Comparison of ENCODE assay signal across 15 cellular contexts in the genomic region with DNA sequence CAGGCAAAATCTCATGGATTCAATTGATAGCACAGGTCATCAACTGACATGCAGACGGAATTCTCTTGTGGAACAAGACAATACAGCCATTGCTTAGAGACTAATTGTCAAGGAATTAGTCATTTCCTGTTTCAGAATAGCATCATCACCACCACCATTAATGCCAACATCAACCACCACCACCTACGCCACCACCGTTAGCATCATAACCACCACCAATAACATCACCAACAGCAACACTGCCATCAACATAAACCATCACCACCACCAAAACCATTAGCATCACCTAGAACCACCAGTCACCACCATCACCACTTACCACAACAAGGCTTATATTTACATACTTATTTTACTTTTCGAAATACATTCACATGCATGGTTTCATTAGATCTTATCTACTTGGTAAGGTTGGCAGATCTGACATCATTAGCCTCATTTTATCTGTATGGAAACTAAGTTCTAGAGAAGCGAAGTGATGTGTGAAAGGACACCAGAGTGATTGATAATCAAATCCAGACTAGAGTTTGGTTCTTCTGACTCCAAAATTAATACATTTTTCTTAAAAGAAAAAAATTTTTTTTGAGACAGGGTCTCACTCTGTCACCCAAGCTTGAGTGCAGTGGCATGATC. TPM values are rescaled to one million over a fixed set of nuclear protein-coding genes. Genes with fewer than 3 reads are reported as not detected.
DNase-seq lines count a peak whose midpoint lies in the region; ATAC-seq, FAIRE-seq and TF ChIP-seq lines count a peak whose summit lies in the region.
"Not testable (repeated sequence)": the region's sequence is repeated elsewhere in the genome, so short reads cannot be mapped to it uniquely, and the experiment has no call there.
"Had no signal": no experiment of that assay in that cellular context is flagged by ENCODE, and none has a peak within 500 bp of the region (broad histone marks: within the 10 kb centered on the region; RNA-seq: fewer than 3 reads in every experiment).

No MANE protein-coding gene starts in this region.

- not testable (repeated sequence) for H3K79me2 ChIP-seq in GM12878 (ENCODE audit: control insufficient read depth, insufficient read depth, low read length)

- H3K9ac ChIP-seq in GM12878 (ENCODE audit: control insufficient read depth, insufficient read depth, low read length): not testable (repeated sequence)

- FAIRE-seq in GM12878 (lab: Jason Lieb, UNC): not testable (repeated sequence)

- not testable (repeated sequence) for H3K27me3 Mint-ChIP-seq in CD8-positive, alpha-beta T cell (ENCODE audit: low read depth); T-helper 17 cell; activated CD8-positive, alpha-beta T cell treated with anti-CD3 and anti-CD28 coated beads, Interleukin-2, amount 10 ng/mL, durations not matched to agents 7 days and 5 days (ENCODE audit: low read depth); activated T-helper 17 cell treated with anti-CD3 and anti-CD28 coated beads, Interleukin-2, amount 50 U/mL, for 72 hours; natural killer cell (ENCODE audit: low read depth in 2 of 2)

- H3K4me2 ChIP-seq in GM12878 (ENCODE audit: control insufficient read depth, insufficient read depth): not testable (repeated sequence)

- RAD21 ChIA-PET in GM12878 (lab: Charles Lee; ENCODE audit: unreplicated experiment): not testable (repeated sequence)

- WGBS in GM12878 (ENCODE audit: insufficient coverage, insufficient replicate concordance, low lambda C conversion rate, missing lambda C conversion rate): no CpG with 5 or more reads among the region's 5 CpGs

- not testable (repeated sequence) for BruUV-seq in GM12878 (replicated peaks; lab: Mats Ljungman, UMichigan)

- CTCF ChIA-PET in CD8-positive, alpha-beta T cell (lab: Charles Lee); activated CD8-positive, alpha-beta T cell treated with anti-CD3 and anti-CD28 coated beads, Interleukin-2, amount 10 ng/mL, durations not matched to agents 7 days and 5 days (lab: Charles Lee); GM12878 (lab: Yijun Ruan, JAX): not testable (repeated sequence)

- peak; percentile 23 for ATAC-seq in CD8-positive, alpha-beta T cell
- ATAC-seq in T-helper 17 cell (peak; percentile 47), GM12878 (peak; percentile 59), natural killer cell (peak; percentile 49 to 79 (median 62))
- peak; percentile 19 for ATAC-seq in activated CD8-positive, alpha-beta T cell treated with anti-CD3 and anti-CD28 coated beads, Interleukin-2, amount 10 ng/mL, durations not matched to agents 7 days and 5 days
- peak; percentile 95 for ATAC-seq in activated T-helper 17 cell treated with anti-CD3 and anti-CD28 coated beads, Interleukin-2, amount 50 U/mL, for 72 hours (replicated peaks)
- ATAC-seq in stimulated activated naive CD8-positive, alpha-beta T cell treated with anti-CD3 and anti-CD28 coated beads, Interleukin-15, Interleukin-2, amounts not matched to agents 100 U/mL and 50 U/mL, for 24 hours: peak; percentile 76

- not testable (repeated sequence) for H3K4me3 ChIP-seq in CD8-positive, alpha-beta T cell (ENCODE audit: low read depth, low read length); GM12878

- not testable (repeated sequence) for TF ChIP-seq POLR2A in GM12878 (IDR thresholded peaks at IDR 0.05; ENCODE audit: low read depth, low read length)

- not testable (repeated sequence) for TF ChIP-seq EP300 in GM12878 (IDR thresholded peaks at IDR 0.05; ENCODE audit: borderline replicate concordance in 1 of 2, control insufficient read depth in 1 of 2, low read depth in 2 of 2, low read length in 2 of 2)

- H3K36me3 Mint-ChIP-seq in CD8-positive, alpha-beta T cell; T-helper 17 cell (ENCODE audit: low read depth); activated CD8-positive, alpha-beta T cell treated with anti-CD3 and anti-CD28 coated beads, Interleukin-2, amount 10 ng/mL, durations not matched to agents 7 days and 5 days (ENCODE audit: low read depth); activated T-helper 17 cell treated with anti-CD3 and anti-CD28 coated beads, Interleukin-2, amount 50 U/mL, for 72 hours (ENCODE audit: low read depth); natural killer cell: not testable (repeated sequence)

- intact Hi-C loops in CD8-positive, alpha-beta T cell (cut with DNase I, micrococcal nuclease); GM12878 (cut with micrococcal nuclease; ENCODE audit: unreplicated experiment); natural killer cell (cut with micrococcal nuclease): not testable (repeated sequence)

- in situ Hi-C loops in GM12878 (cut with MboI): not testable (repeated sequence)

- not testable (repeated sequence) for H3K4me1 Mint-ChIP-seq in CD8-positive, alpha-beta T cell (ENCODE audit: low read depth); T-helper 17 cell; activated CD8-positive, alpha-beta T cell treated with anti-CD3 and anti-CD28 coated beads, Interleukin-2, amount 10 ng/mL, durations not matched to agents 7 days and 5 days (ENCODE audit: low read depth); activated T-helper 17 cell treated with anti-CD3 and anti-CD28 coated beads, Interleukin-2, amount 50 U/mL, for 72 hours; natural killer cell

- SMC1A ChIA-PET in GM12878 (lab: Charles Lee; ENCODE audit: uncharacterized antibody, unreplicated experiment): not testable (repeated sequence)

- not testable (repeated sequence) for H3K4me3 Mint-ChIP-seq in CD8-positive, alpha-beta T cell; T-helper 17 cell; activated CD8-positive, alpha-beta T cell treated with anti-CD3 and anti-CD28 coated beads, Interleukin-2, amount 10 ng/mL, durations not matched to agents 7 days and 5 days; activated T-helper 17 cell treated with anti-CD3 and anti-CD28 coated beads, Interleukin-2, amount 50 U/mL, for 72 hours; natural killer cell

- H3K9me3 ChIP-seq in CD8-positive, alpha-beta T cell (ENCODE audit: low read length); T-helper 17 cell (ENCODE audit: control insufficient read depth, low read length, poor library complexity, severe bottlenecking); GM12878 (replicated peaks; ENCODE audit: control insufficient read depth, insufficient read depth, low read length): not testable (repeated sequence)

- H2AFZ ChIP-seq in GM12878 (ENCODE audit: control insufficient read depth, low read depth, low read length): not testable (repeated sequence)

- H3K27ac Mint-ChIP-seq in CD8-positive, alpha-beta T cell; T-helper 17 cell; activated CD8-positive, alpha-beta T cell treated with anti-CD3 and anti-CD28 coated beads, Interleukin-2, amount 10 ng/mL, durations not matched to agents 7 days and 5 days; activated T-helper 17 cell treated with anti-CD3 and anti-CD28 coated beads, Interleukin-2, amount 50 U/mL, for 72 hours; natural killer cell: not testable (repeated sequence)

- not testable (repeated sequence) for TF ChIP-seq CTCF in CD8-positive, alpha-beta T cell (IDR thresholded peaks at IDR 0.05); GM12878 (IDR thresholded peaks at IDR 0.05 in 2 of 3, conservative IDR thresholded peaks at IDR 0.05 in 1 of 3; ENCODE audit: control insufficient read depth in 2 of 3, extremely low read depth in 1 of 3, insufficient read depth in 1 of 3, low read depth in 3 of 3, low read length in 3 of 3); natural killer cell (IDR thresholded peaks at IDR 0.05)

- POLR2A ChIA-PET in CD8-positive, alpha-beta T cell (lab: Charles Lee); activated CD8-positive, alpha-beta T cell treated with anti-CD3 and anti-CD28 coated beads, Interleukin-2, amount 10 ng/mL, durations not matched to agents 7 days and 5 days (lab: Charles Lee); GM12878 (lab: Charles Lee): not testable (repeated sequence)

- H3K36me3 ChIP-seq in CD8-positive, alpha-beta T cell (ENCODE audit: insufficient read depth, low read length); GM12878 (ENCODE audit: control insufficient read depth in 2 of 2, insufficient read depth in 2 of 2, low read length in 1 of 2): not testable (repeated sequence)

- not testable (repeated sequence) for H3K27ac ChIP-seq in CD8-positive, alpha-beta T cell (ENCODE audit: low read depth, low read length); GM12878 (ENCODE audit: control insufficient read depth, insufficient read depth)

- H3K27me3 ChIP-seq in CD8-positive, alpha-beta T cell (ENCODE audit: insufficient read depth, low read length); GM12878 (replicated peaks in 1 of 2; ENCODE audit: control insufficient read depth in 2 of 2, insufficient read depth in 2 of 2, low read length in 1 of 2): not testable (repeated sequence)

- H4K20me1 ChIP-seq in GM12878 (ENCODE audit: control insufficient read depth, insufficient read depth): not testable (repeated sequence)

- TF ChIP-seq RAD21 in GM12878 (IDR thresholded peaks at IDR 0.05; ENCODE audit: insufficient read depth, low read depth, low read length): not testable (repeated sequence)

- DNase-seq in CD8-positive, alpha-beta T cell; T-helper 17 cell; activated CD8-positive, alpha-beta T cell treated with anti-CD3 and anti-CD28 coated beads, Interleukin-2, amount 10 ng/mL, durations not matched to agents 7 days and 5 days; GM12878 (ENCODE audit: low read depth, low spot score); natural killer cell; stimulated activated naive CD8-positive, alpha-beta T cell treated with anti-CD3 and anti-CD28 coated beads, Interleukin-15, Interleukin-2, amounts not matched to agents 100 U/mL and 50 U/mL, for 24 hours: not testable (repeated sequence)

- H3K4me1 ChIP-seq in CD8-positive, alpha-beta T cell (ENCODE audit: insufficient read depth, low read length); GM12878 (ENCODE audit: control insufficient read depth, insufficient read depth, low read length): not testable (repeated sequence)

- not testable (repeated sequence) for H3K9me3 Mint-ChIP-seq in CD8-positive, alpha-beta T cell; activated CD8-positive, alpha-beta T cell treated with anti-CD3 and anti-CD28 coated beads, Interleukin-2, amount 10 ng/mL, durations not matched to agents 7 days and 5 days (ENCODE audit: insufficient read depth); activated T-helper 17 cell treated with anti-CD3 and anti-CD28 coated beads, Interleukin-2, amount 50 U/mL, for 72 hours; natural killer cell

RNA-seq across cellular contexts. Expression of gene SMIM34, which starts 6.2 kb away (rescaled TPM):
- total RNA-seq in CD8-positive, alpha-beta T cell: not detected
- total RNA-seq in T-helper 17 cell: not detected
- total RNA-seq in activated CD8-positive, alpha-beta T cell treated with anti-CD3 and anti-CD28 coated beads, Interleukin-2, amount 10 ng/mL, durations not matched to agents 7 days and 5 days: not detected
- total RNA-seq in activated T-helper 17 cell treated with anti-CD3 and anti-CD28 coated beads, Interleukin-2, amount 50 U/mL, for 72 hours: not detected
- total RNA-seq in GM12878 (2013; cell fraction: nucleolus; rRNA removed): not detected in 2 replicates
- total RNA-seq in GM12878 (2014; rRNA removed): not detected in 2 replicates
- total RNA-seq in GM12878 (2014; rRNA removed; fragmentation: Illumina TruSeq; extraction: Trizol): not detected in 2 replicates
- not detected in 2 replicates for total RNA-seq in GM12878 (2021)
- polyA plus RNA-seq in GM12878 (2011; ENCODE audit: low read depth): not detected
- not detected in 2 replicates for polyA plus RNA-seq in GM12878 (2011; rRNA removed)
- polyA plus RNA-seq in GM12878 (2011; cell fraction: cytosol; rRNA removed): not detected in 2 replicates
- not detected in 2 replicates for polyA plus RNA-seq in GM12878 (2011; cell fraction: nucleus; rRNA removed)
- not detected in 2 replicates for polyA plus RNA-seq in GM12878 (2012)
- not detected in 2 replicates for polyA plus RNA-seq in GM12878 (2014; fragmentation: Illumina TruSeq; extraction: Trizol)
- not detected for polyA plus RNA-seq in GM12878 (2014; fragmentation: Nextera tagmentation; extraction: Ambion mirVana)
- not detected in 2 replicates for polyA plus RNA-seq in GM12878 (2014; rRNA removed)
- polyA plus RNA-seq in GM12878 (2016; fragmentation: Nextera tagmentation; extraction: Ambion mirVana): not detected
- polyA minus RNA-seq in GM12878 (2011; rRNA and poly(A)+ RNA removed): not detected in 2 replicates
- polyA minus RNA-seq in GM12878 (2011; cell fraction: cytosol; rRNA and poly(A)+ RNA removed): not detected in 2 replicates
- polyA minus RNA-seq in GM12878 (2011; cell fraction: nucleus; rRNA and poly(A)+ RNA removed): not detected in 2 replicates
- total RNA-seq in natural killer cell: not detected
- total RNA-seq: CD4-positive, alpha-beta T cell; Daoy; H1; H9; HepG2 had no signal
- polyA plus RNA-seq: A549, BJ, H1, HepG2, IgD-negative memory B cell had no signal

RNA-seq across cellular contexts. Expression of gene SMIM11, which starts 42.3 kb away (rescaled TPM):
- 1 to 10 TPM; 1.7 to 2.9 TPM for total RNA-seq in CD8-positive, alpha-beta T cell
- total RNA-seq in T-helper 17 cell (1 to 10 TPM in 1 of 2 donors, under 1 TPM in 1; 0.90 to 4.3 TPM), GM12878 (2014; rRNA removed) (19.3 and 21.8 TPM in 2 replicates), GM12878 (2014; rRNA removed; fragmentation: Illumina TruSeq; extraction: Trizol) (4.8 and 8.2 TPM in 2 replicates), GM12878 (2021) (10.2 and 11.7 TPM in 2 replicates), natural killer cell (10 to 100 TPM in 1 of 3 donors, 1 to 10 TPM in 2; 1.0 to 16.3 (median 1.5) TPM)
- total RNA-seq in activated CD8-positive, alpha-beta T cell treated with anti-CD3 and anti-CD28 coated beads, Interleukin-2, amount 10 ng/mL, durations not matched to agents 7 days and 5 days: 1 to 10 TPM; 2.5 to 2.7 TPM
- 10 to 100 TPM in 1 of 2 donors, 1 to 10 TPM in 1; 4.4 to 20.0 TPM for total RNA-seq in activated T-helper 17 cell treated with anti-CD3 and anti-CD28 coated beads, Interleukin-2, amount 50 U/mL, for 72 hours
- total RNA-seq in GM12878 (2013; cell fraction: nucleolus; rRNA removed): 11.8 and 23.6 TPM in 2 replicates
- polyA plus RNA-seq in GM12878 (2011; ENCODE audit: low read depth): 0.39 TPM
- polyA plus RNA-seq in GM12878 (2011; rRNA removed) (4.2 and 5.4 TPM in 2 replicates), GM12878 (2014; fragmentation: Illumina TruSeq; extraction: Trizol) (22.3 and 26.3 TPM in 2 replicates), GM12878 (2014; fragmentation: Nextera tagmentation; extraction: Ambion mirVana) (10 to 100 TPM; 35.7 to 43.1 TPM), GM12878 (2014; rRNA removed) (23.3 and 26.4 TPM in 2 replicates), GM12878 (2016; fragmentation: Nextera tagmentation; extraction: Ambion mirVana) (1 to 10 TPM; 6.0 to 6.9 TPM)
- polyA plus RNA-seq in GM12878 (2011; cell fraction: cytosol; rRNA removed): 2.8 and 3.7 TPM in 2 replicates
- polyA plus RNA-seq in GM12878 (2011; cell fraction: nucleus; rRNA removed): 3.5 and 3.9 TPM in 2 replicates
- 3.5 and 4.5 TPM in 2 replicates for polyA plus RNA-seq in GM12878 (2012)
- 2.6 and 2.8 TPM in 2 replicates for polyA minus RNA-seq in GM12878 (2011; rRNA and poly(A)+ RNA removed)
- polyA minus RNA-seq in GM12878 (2011; cell fraction: cytosol; rRNA and poly(A)+ RNA removed): 0.67 TPM in 1 of 2 replicates, not detected in the other
- 2.1 and 3.5 TPM in 2 replicates for polyA minus RNA-seq in GM12878 (2011; cell fraction: nucleus; rRNA and poly(A)+ RNA removed)

RNA-seq across cellular contexts. Expression of gene KCNE2, which starts 53.8 kb away (rescaled TPM):
- total RNA-seq in CD8-positive, alpha-beta T cell: not detected
- total RNA-seq in T-helper 17 cell (not detected), GM12878 (2014; rRNA removed) (not detected in 2 replicates), GM12878 (2014; rRNA removed; fragmentation: Illumina TruSeq; extraction: Trizol) (not detected in 2 replicates), GM12878 (2021) (not detected in 2 replicates), natural killer cell (under 1 TPM in 1 of 3 donors, not detected in 2; 0.60 TPM)
- not detected for total RNA-seq in activated CD8-positive, alpha-beta T cell treated with anti-CD3 and anti-CD28 coated beads, Interleukin-2, amount 10 ng/mL, durations not matched to agents 7 days and 5 days
- total RNA-seq in activated T-helper 17 cell treated with anti-CD3 and anti-CD28 coated beads, Interleukin-2, amount 50 U/mL, for 72 hours: not detected
- total RNA-seq in GM12878 (2013; cell fraction: nucleolus; rRNA removed): not detected in 2 replicates
- not detected for polyA plus RNA-seq in GM12878 (2011; ENCODE audit: low read depth)
- polyA plus RNA-seq in GM12878 (2011; rRNA removed) (not detected in 2 replicates), GM12878 (2014; fragmentation: Illumina TruSeq; extraction: Trizol) (not detected in 2 replicates), GM12878 (2014; fragmentation: Nextera tagmentation; extraction: Ambion mirVana) (not detected), GM12878 (2014; rRNA removed) (not detected in 2 replicates), GM12878 (2016; fragmentation: Nextera tagmentation; extraction: Ambion mirVana) (not detected)
- polyA plus RNA-seq in GM12878 (2011; cell fraction: cytosol; rRNA removed): not detected in 2 replicates
- not detected in 2 replicates for polyA plus RNA-seq in GM12878 (2011; cell fraction: nucleus; rRNA removed)
- polyA plus RNA-seq in GM12878 (2012): not detected in 2 replicates
- not detected in 2 replicates for polyA minus RNA-seq in GM12878 (2011; rRNA and poly(A)+ RNA removed)
- not detected in 2 replicates for polyA minus RNA-seq in GM12878 (2011; cell fraction: cytosol; rRNA and poly(A)+ RNA removed)
- not detected in 2 replicates for polyA minus RNA-seq in GM12878 (2011; cell fraction: nucleus; rRNA and poly(A)+ RNA removed)
- total RNA-seq: CD4-positive, alpha-beta T cell; Daoy; H9; HepG2 had no signal
- polyA plus RNA-seq: A549, BJ, HepG2, IgD-negative memory B cell had no signal

Comparison
In these comparisons a context has a peak if more than half of its experiments do, and no peak if none do; other contexts are left out.
1. ATAC-seq: peak in every context shown above with its lines; median percentile 95 in activated T-helper 17 cell treated with anti-CD3 and anti-CD28 coated beads, Interleukin-2, amount 50 U/mL, for 72 hours; 76 in stimulated activated naive CD8-positive, alpha-beta T cell treated with anti-CD3 and anti-CD28 coated beads, Interleukin-15, Interleukin-2, amounts not matched to agents 100 U/mL and 50 U/mL, for 24 hours; 62 in natural killer cell; 59 in GM12878; 47 in T-helper 17 cell; 23 in CD8-positive, alpha-beta T cell; 19 in activated CD8-positive, alpha-beta T cell treated with anti-CD3 and anti-CD28 coated beads, Interleukin-2, amount 10 ng/mL, durations not matched to agents 7 days and 5 days.